Comparison of ENCODE assay signal across 8 cellular contexts in the genomic region with DNA sequence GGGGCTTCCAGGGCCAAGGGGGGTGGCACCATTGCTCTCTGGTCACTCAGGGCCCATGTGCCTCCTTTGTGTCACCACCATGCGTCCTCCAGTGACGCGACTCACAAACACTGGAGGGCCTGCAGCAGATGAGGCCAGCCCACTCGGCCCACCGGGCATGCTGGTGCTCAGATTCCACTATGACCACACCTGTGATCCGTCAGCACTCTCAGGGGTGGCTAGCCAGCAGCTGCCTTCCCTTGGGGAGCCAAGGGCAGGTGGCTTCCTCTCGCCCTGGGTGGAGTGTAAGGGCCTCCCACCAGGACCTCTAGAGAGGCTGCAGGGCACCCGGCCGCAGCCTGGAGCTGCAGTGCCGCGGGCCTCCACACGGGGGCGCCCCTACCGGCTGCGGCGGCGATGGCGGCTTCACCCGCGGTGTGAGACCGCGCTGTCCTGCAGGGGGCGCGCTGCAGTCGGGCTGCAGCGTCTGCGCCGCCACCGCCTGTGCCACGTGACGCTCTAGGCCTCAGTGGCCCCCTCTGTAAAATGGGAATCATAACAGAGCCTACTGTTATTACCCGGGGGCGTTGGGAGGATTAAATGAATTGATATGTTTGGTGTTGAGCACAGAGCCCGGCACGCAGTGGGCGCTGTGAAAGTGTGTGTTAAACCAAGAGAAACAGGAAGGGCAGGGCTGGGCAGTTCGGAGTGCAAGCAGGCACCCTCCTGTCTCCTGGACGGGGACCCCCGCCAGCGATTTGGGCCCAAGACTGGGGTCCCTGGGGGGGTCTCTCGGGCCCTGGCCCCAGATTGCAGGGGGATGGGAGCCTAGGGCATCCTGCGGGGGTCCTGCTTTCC.
DNase-seq lines count a peak whose midpoint lies in the region; ATAC-seq, FAIRE-seq and TF ChIP-seq lines count a peak whose summit lies in the region.

No MANE protein-coding gene starts in this region.

- H3K4me3 ChIP-seq in HL-60 (replicated peaks; ENCODE audit: insufficient read depth, low read length) (no peak overlapping the region), astrocyte of the spinal cord (ENCODE audit: low read depth, low read length) (no peak overlapping the region)

- TF ChIP-seq CTCF in D721Med (IDR thresholded peaks at IDR 0.05; ENCODE audit: insufficient read depth, missing control alignments) (peak; percentile 34), HL-60 (IDR thresholded peaks at IDR 0.05; ENCODE audit: insufficient read depth, low read length) (peak; percentile 79), astrocyte of the spinal cord (IDR thresholded peaks at IDR 0.05; ENCODE audit: low read depth, low read length) (peak; percentile 90)

- no peak for ATAC-seq in GM21381 (IDR thresholded peaks at IDR 0.05; ENCODE audit: unreplicated experiment)

- H3K27ac ChIP-seq in HL-60 (replicated peaks), result no peak overlapping the region

- no peaks in the 10 kb centered on the region for H3K27me3 ChIP-seq in HL-60 (ENCODE audit: insufficient read depth, poor library complexity, severe bottlenecking)

- DNase-seq in D721Med (ENCODE audit: insufficient read length, low spot score) (peak; percentile 52), HL-60 (ENCODE audit: low read depth in 1 of 2, low spot score in 1 of 2) (peak; percentile 28 to 45), T-helper 9 cell (peak; percentile 75), astrocyte of the spinal cord (ENCODE audit: low read depth, low spot score) (peak; percentile 22), kidney glomerular epithelial cell (lab: John Stamatoyannopoulos, UW) (peak; percentile 19), NCI-H1436 treated with DMSO at 0.1 percent for 48 hours (lab: John Stamatoyannopoulos, UW) (no peak)
- DNase-seq in stimulated activated CD4-positive, alpha-beta T cell treated with anti-CD3 and anti-CD28 coated beads, TNF-alpha, amount 100 ng/mL, for 24 hours (ENCODE audit: low read depth in 3 of 3), result peak; percentile 52 to 73 (median 59)

- no peak for FAIRE-seq in D721Med (lab: Jason Lieb, UNC)

- in situ Hi-C loops in astrocyte of the spinal cord (cut with HindIII; ENCODE audit: low sequenced_read_pairs), result no loop called here

Comparison
In these comparisons a context has a peak if more than half of its experiments do, and no peak if none do; other contexts are left out.
1. CTCF ChIP-seq: peak in every context shown above with its lines; median percentile 90 in astrocyte of the spinal cord; 79 in HL-60; 34 in D721Med.